Comparison of ENCODE assay signal across 1 cellular context in the genomic region with DNA sequence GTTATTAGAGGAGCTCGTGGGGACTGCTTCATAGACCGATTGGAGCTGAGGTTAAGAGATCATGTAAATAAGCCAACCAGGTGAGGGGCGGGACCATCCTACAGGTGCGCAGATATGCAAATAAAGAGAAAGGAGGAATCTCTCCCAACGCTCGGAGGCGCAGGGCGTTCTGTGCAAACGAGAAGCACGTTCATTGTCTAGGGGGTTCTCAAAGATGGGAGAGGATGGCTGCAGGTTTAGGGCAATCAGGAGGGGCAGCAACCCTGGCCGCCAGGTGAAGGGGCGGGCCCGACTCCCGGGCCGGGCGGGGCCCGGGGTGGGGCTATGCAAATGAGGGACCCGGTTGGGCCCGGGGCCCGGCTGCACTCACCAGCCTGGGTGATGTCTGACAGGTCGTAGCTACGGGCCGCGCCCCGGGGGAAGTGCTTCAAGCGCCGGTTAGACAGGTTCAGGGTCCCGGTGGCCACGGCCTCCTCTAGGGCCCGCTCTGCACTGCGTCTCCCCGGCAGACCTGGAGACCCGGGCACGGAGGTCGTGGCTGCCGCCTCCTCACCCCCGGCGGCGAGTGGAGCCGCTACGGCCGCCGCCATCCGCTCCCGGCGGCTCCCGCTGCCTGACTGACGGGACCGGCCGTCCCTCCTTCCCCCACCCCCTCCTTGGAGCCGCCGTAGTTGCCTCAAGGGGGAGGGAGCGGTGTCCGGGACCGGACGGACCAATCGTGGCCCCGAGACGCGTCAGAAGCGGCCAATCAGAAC.
TF ChIP-seq lines count a peak whose summit lies in the region.

A gene with protein sequence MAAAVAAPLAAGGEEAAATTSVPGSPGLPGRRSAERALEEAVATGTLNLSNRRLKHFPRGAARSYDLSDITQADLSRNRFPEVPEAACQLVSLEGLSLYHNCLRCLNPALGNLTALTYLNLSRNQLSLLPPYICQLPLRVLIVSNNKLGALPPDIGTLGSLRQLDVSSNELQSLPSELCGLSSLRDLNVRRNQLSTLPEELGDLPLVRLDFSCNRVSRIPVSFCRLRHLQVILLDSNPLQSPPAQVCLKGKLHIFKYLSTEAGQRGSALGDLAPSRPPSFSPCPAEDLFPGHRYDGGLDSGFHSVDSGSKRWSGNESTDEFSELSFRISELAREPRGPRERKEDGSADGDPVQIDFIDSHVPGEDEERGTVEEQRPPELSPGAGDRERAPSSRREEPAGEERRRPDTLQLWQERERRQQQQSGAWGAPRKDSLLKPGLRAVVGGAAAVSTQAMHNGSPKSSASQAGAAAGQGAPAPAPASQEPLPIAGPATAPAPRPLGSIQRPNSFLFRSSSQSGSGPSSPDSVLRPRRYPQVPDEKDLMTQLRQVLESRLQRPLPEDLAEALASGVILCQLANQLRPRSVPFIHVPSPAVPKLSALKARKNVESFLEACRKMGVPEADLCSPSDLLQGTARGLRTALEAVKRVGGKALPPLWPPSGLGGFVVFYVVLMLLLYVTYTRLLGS (minus strand): TSS at position 619 of the 755 bp plus-strand sequence. CDS start 29 bp downstream, at position 590.

TF ChIP-seq in K562, 482 proteins besides CTCF, POLR2A, EP300 and RAD21 (continued from another document and continues in another):
- TF ChIP-seq, protein P1, sequence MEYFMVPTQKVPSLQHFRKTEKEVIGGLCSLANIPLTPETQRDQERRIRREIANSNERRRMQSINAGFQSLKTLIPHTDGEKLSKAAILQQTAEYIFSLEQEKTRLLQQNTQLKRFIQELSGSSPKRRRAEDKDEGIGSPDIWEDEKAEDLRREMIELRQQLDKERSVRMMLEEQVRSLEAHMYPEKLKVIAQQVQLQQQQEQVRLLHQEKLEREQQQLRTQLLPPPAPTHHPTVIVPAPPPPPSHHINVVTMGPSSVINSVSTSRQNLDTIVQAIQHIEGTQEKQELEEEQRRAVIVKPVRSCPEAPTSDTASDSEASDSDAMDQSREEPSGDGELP (CRISPR knock-in tag; IDR thresholded peaks at IDR 0.05; ENCODE audit: borderline replicate concordance) = no peak
- TF ChIP-seq U2AF1 (optimal IDR thresholded peaks at IDR 0.05; ENCODE audit: low read depth, low read length) = peak; percentile 95
- peak; percentile 92 for TF ChIP-seq XRCC5 (IDR thresholded peaks at IDR 0.05; ENCODE audit: low read depth, low read length)
- TF ChIP-seq, protein P2, sequence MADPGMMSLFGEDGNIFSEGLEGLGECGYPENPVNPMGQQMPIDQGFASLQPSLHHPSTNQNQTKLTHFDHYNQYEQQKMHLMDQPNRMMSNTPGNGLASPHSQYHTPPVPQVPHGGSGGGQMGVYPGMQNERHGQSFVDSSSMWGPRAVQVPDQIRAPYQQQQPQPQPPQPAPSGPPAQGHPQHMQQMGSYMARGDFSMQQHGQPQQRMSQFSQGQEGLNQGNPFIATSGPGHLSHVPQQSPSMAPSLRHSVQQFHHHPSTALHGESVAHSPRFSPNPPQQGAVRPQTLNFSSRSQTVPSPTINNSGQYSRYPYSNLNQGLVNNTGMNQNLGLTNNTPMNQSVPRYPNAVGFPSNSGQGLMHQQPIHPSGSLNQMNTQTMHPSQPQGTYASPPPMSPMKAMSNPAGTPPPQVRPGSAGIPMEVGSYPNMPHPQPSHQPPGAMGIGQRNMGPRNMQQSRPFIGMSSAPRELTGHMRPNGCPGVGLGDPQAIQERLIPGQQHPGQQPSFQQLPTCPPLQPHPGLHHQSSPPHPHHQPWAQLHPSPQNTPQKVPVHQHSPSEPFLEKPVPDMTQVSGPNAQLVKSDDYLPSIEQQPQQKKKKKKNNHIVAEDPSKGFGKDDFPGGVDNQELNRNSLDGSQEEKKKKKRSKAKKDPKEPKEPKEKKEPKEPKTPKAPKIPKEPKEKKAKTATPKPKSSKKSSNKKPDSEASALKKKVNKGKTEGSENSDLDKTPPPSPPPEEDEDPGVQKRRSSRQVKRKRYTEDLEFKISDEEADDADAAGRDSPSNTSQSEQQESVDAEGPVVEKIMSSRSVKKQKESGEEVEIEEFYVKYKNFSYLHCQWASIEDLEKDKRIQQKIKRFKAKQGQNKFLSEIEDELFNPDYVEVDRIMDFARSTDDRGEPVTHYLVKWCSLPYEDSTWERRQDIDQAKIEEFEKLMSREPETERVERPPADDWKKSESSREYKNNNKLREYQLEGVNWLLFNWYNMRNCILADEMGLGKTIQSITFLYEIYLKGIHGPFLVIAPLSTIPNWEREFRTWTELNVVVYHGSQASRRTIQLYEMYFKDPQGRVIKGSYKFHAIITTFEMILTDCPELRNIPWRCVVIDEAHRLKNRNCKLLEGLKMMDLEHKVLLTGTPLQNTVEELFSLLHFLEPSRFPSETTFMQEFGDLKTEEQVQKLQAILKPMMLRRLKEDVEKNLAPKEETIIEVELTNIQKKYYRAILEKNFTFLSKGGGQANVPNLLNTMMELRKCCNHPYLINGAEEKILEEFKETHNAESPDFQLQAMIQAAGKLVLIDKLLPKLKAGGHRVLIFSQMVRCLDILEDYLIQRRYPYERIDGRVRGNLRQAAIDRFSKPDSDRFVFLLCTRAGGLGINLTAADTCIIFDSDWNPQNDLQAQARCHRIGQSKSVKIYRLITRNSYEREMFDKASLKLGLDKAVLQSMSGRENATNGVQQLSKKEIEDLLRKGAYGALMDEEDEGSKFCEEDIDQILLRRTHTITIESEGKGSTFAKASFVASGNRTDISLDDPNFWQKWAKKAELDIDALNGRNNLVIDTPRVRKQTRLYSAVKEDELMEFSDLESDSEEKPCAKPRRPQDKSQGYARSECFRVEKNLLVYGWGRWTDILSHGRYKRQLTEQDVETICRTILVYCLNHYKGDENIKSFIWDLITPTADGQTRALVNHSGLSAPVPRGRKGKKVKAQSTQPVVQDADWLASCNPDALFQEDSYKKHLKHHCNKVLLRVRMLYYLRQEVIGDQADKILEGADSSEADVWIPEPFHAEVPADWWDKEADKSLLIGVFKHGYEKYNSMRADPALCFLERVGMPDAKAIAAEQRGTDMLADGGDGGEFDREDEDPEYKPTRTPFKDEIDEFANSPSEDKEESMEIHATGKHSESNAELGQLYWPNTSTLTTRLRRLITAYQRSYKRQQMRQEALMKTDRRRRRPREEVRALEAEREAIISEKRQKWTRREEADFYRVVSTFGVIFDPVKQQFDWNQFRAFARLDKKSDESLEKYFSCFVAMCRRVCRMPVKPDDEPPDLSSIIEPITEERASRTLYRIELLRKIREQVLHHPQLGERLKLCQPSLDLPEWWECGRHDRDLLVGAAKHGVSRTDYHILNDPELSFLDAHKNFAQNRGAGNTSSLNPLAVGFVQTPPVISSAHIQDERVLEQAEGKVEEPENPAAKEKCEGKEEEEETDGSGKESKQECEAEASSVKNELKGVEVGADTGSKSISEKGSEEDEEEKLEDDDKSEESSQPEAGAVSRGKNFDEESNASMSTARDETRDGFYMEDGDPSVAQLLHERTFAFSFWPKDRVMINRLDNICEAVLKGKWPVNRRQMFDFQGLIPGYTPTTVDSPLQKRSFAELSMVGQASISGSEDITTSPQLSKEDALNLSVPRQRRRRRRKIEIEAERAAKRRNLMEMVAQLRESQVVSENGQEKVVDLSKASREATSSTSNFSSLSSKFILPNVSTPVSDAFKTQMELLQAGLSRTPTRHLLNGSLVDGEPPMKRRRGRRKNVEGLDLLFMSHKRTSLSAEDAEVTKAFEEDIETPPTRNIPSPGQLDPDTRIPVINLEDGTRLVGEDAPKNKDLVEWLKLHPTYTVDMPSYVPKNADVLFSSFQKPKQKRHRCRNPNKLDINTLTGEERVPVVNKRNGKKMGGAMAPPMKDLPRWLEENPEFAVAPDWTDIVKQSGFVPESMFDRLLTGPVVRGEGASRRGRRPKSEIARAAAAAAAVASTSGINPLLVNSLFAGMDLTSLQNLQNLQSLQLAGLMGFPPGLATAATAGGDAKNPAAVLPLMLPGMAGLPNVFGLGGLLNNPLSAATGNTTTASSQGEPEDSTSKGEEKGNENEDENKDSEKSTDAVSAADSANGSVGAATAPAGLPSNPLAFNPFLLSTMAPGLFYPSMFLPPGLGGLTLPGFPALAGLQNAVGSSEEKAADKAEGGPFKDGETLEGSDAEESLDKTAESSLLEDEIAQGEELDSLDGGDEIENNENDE (IDR thresholded peaks at IDR 0.05; ENCODE audit: low read depth, low read length) = no peak
- no peak for TF ChIP-seq FOXJ2 (tag; IDR thresholded peaks at IDR 0.05)
- TF ChIP-seq, protein P3, sequence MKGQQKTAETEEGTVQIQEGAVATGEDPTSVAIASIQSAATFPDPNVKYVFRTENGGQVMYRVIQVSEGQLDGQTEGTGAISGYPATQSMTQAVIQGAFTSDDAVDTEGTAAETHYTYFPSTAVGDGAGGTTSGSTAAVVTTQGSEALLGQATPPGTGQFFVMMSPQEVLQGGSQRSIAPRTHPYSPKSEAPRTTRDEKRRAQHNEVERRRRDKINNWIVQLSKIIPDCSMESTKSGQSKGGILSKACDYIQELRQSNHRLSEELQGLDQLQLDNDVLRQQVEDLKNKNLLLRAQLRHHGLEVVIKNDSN (CRISPR knock-in tag; IDR thresholded peaks at IDR 0.05) = peak; percentile 67; the same call in 1 of the 2 replicates
- TF ChIP-seq, protein P4, sequence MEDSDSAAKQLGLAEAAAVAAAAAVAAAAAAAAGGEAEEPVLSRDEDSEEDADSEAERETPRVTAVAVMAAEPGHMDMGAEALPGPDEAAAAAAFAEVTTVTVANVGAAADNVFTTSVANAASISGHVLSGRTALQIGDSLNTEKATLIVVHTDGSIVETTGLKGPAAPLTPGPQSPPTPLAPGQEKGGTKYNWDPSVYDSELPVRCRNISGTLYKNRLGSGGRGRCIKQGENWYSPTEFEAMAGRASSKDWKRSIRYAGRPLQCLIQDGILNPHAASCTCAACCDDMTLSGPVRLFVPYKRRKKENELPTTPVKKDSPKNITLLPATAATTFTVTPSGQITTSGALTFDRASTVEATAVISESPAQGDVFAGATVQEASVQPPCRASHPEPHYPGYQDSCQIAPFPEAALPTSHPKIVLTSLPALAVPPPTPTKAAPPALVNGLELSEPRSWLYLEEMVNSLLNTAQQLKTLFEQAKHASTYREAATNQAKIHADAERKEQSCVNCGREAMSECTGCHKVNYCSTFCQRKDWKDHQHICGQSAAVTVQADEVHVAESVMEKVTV (CRISPR knock-in tag; IDR thresholded peaks at IDR 0.05) = no peak
- TF ChIP-seq SAFB2 (IDR thresholded peaks at IDR 0.05; ENCODE audit: borderline replicate concordance, low read depth, low read length, severe bottlenecking) = no peak
- TF ChIP-seq ZNF23 (CRISPR knock-in tag; IDR thresholded peaks at IDR 0.05) = no peak
- TF ChIP-seq, protein P5, sequence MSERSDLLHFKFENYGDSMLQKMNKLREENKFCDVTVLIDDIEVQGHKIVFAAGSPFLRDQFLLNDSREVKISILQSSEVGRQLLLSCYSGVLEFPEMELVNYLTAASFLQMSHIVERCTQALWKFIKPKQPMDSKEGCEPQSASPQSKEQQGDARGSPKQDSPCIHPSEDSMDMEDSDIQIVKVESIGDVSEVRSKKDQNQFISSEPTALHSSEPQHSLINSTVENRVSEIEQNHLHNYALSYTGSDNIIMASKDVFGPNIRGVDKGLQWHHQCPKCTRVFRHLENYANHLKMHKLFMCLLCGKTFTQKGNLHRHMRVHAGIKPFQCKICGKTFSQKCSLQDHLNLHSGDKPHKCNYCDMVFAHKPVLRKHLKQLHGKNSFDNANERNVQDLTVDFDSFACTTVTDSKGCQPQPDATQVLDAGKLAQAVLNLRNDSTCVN (CRISPR knock-in tag; IDR thresholded peaks at IDR 0.05) = no peak
- TF ChIP-seq ELF2 (CRISPR knock-in tag; IDR thresholded peaks at IDR 0.05) = peak; percentile 70; the same call in 1 of the 2 replicates
- no peak for TF ChIP-seq SNRNP70 (optimal IDR thresholded peaks at IDR 0.05; ENCODE audit: low read depth, low read length)
- TF ChIP-seq, protein P6, sequence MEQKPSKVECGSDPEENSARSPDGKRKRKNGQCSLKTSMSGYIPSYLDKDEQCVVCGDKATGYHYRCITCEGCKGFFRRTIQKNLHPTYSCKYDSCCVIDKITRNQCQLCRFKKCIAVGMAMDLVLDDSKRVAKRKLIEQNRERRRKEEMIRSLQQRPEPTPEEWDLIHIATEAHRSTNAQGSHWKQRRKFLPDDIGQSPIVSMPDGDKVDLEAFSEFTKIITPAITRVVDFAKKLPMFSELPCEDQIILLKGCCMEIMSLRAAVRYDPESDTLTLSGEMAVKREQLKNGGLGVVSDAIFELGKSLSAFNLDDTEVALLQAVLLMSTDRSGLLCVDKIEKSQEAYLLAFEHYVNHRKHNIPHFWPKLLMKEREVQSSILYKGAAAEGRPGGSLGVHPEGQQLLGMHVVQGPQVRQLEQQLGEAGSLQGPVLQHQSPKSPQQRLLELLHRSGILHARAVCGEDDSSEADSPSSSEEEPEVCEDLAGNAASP (IDR thresholded peaks at IDR 0.05) = no peak
- peak; percentile 93; the same call in 1 of the 2 replicates for TF ChIP-seq PHB (CRISPR knock-in tag; IDR thresholded peaks at IDR 0.05)
- TF ChIP-seq RUNX1 (IDR thresholded peaks at IDR 0.05; ENCODE audit: low read depth) = no peak
- TF ChIP-seq CCAR2 (IDR thresholded peaks at IDR 0.05; ENCODE audit: low read depth, low read length) = no peak
- no peak for TF ChIP-seq SMAD1 (IDR thresholded peaks at IDR 0.05; ENCODE audit: low read depth, low read length, partially characterized antibody)
- no peak for TF ChIP-seq HIVEP1 (CRISPR knock-in tag; IDR thresholded peaks at IDR 0.05)
- no peak for TF ChIP-seq ZNF184 (CRISPR knock-in tag; IDR thresholded peaks at IDR 0.05)
- TF ChIP-seq, protein P7, sequence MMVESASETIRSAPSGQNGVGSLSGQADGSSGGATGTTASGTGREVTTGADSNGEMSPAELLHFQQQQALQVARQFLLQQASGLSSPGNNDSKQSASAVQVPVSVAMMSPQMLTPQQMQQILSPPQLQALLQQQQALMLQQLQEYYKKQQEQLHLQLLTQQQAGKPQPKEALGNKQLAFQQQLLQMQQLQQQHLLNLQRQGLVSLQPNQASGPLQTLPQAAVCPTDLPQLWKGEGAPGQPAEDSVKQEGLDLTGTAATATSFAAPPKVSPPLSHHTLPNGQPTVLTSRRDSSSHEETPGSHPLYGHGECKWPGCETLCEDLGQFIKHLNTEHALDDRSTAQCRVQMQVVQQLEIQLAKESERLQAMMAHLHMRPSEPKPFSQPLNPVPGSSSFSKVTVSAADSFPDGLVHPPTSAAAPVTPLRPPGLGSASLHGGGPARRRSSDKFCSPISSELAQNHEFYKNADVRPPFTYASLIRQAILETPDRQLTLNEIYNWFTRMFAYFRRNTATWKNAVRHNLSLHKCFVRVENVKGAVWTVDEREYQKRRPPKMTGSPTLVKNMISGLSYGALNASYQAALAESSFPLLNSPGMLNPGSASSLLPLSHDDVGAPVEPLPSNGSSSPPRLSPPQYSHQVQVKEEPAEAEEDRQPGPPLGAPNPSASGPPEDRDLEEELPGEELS (CRISPR knock-in tag; IDR thresholded peaks at IDR 0.05; ENCODE audit: borderline replicate concordance) = 0 out of 2 replicates have a peak, but pooled peaks have one; percentile 25
- TF ChIP-seq PHF21A (IDR thresholded peaks at IDR 0.05; ENCODE audit: borderline replicate concordance, low read depth) = peak; percentile 47; the same call in 1 of the 2 replicates
- TF ChIP-seq ZNF12 (CRISPR knock-in tag; IDR thresholded peaks at IDR 0.05) = no peak; the same call in 1 of the 2 replicates
- TF ChIP-seq TCF3 (CRISPR knock-in tag; IDR thresholded peaks at IDR 0.05) = no peak
- TF ChIP-seq MCM2 (IDR thresholded peaks at IDR 0.05; ENCODE audit: low read depth) = no peak
- TF ChIP-seq ZEB2 (IDR thresholded peaks at IDR 0.05) = peak; percentile 87
- TF ChIP-seq CBX2 (IDR thresholded peaks at IDR 0.05; ENCODE audit: insufficient read depth, low read length, poor library complexity, severe bottlenecking) = no peak
- TF ChIP-seq HNRNPL (IDR thresholded peaks at IDR 0.05; ENCODE audit: low read depth, low read length) = no peak
- TF ChIP-seq SRF (CRISPR knock-in tag; IDR thresholded peaks at IDR 0.05) = 0 out of 4 replicates have a peak, but pooled peaks of 1 of the 2 experiments have one; percentile 33
- TF ChIP-seq ZZZ3 (IDR thresholded peaks at IDR 0.05) = no peak
